In genomic region chr9:127926961-127927456, GRCh38 we compare ENCODE assay signal across 2 cellular contexts.
TF ChIP-seq lines count a peak whose summit lies in the region.

No MANE protein-coding gene starts in this region.

TF ChIP-seq in GM12891, 5 proteins besides CTCF, POLR2A, EP300 and RAD21:
- TF ChIP-seq POU2F2 (IDR thresholded peaks at IDR 0.05; ENCODE audit: low read depth, low read length): no peak
- no peak for TF ChIP-seq SPI1 (IDR thresholded peaks at IDR 0.05; ENCODE audit: low read depth, low read length)
- no peak for TF ChIP-seq TAF1 (IDR thresholded peaks at IDR 0.05; ENCODE audit: low read depth, low read length)
- no peak for TF ChIP-seq PAX5 (IDR thresholded peaks at IDR 0.05; ENCODE audit: insufficient read depth, low read length, severe bottlenecking)
- no peak for TF ChIP-seq POLR2AphosphoS5 (IDR thresholded peaks at IDR 0.05; ENCODE audit: low read depth, low read length)

TF ChIP-seq in GM12878, 131 proteins besides CTCF, POLR2A, EP300 and RAD21:
- no peak for TF ChIP-seq TCF12 (IDR thresholded peaks at IDR 0.05; ENCODE audit: low read depth, low read length)
- TF ChIP-seq ZBTB40 (IDR thresholded peaks at IDR 0.05; ENCODE audit: borderline replicate concordance): no peak
- no peak for TF ChIP-seq RELB (IDR thresholded peaks at IDR 0.05; ENCODE audit: low read depth)
- TF ChIP-seq PKNOX1 (IDR thresholded peaks at IDR 0.05): no peak
- TF ChIP-seq MYB (IDR thresholded peaks at IDR 0.05; ENCODE audit: borderline replicate concordance, low read depth, low read length): no peak
- no peak for TF ChIP-seq KLF5 (IDR thresholded peaks at IDR 0.05; ENCODE audit: partially characterized antibody)
- no peak for TF ChIP-seq POLR2AphosphoS2 (IDR thresholded peaks at IDR 0.05; ENCODE audit: low read depth, low read length)
- no peak for TF ChIP-seq BRCA1 (IDR thresholded peaks at IDR 0.05; ENCODE audit: low read depth, low read length)
